In genomic region chr4:38949416-38950051, GRCh38 we compare ENCODE assay signal across 8 cellular contexts.
DNase-seq lines count a peak whose midpoint lies in the region; ATAC-seq and TF ChIP-seq lines count a peak whose summit lies in the region.

No MANE protein-coding gene starts in this region.

- H3K4me1 ChIP-seq in osteoblast (ENCODE audit: insufficient read depth, low read length): peaks cover 28% of the 10 kb centered on the region
- peaks cover 0 to 11% (median 3%) of the 10 kb centered on the region in 4 donors for H3K4me1 ChIP-seq in upper lobe of left lung

- no peak for ATAC-seq in GM21447 (IDR thresholded peaks at IDR 0.05; ENCODE audit: unreplicated experiment)
- ATAC-seq in upper lobe of left lung (ENCODE audit: low FRiP score in 2 of 2): no peak

- no peak overlapping the region for H3K4me3 ChIP-seq in osteoblast (ENCODE audit: insufficient read depth, low read length)
- no peak overlapping the region for H3K4me3 ChIP-seq in upper lobe of left lung

- H2AFZ ChIP-seq in osteoblast (ENCODE audit: low read length): no peak overlapping the region

- H3K27ac ChIP-seq in osteoblast (ENCODE audit: low read depth, low read length): peak overlapping the region; percentile 37
- H3K27ac ChIP-seq in upper lobe of left lung: no peak overlapping the region

- TF ChIP-seq CTCF in GM20000 (IDR thresholded peaks at IDR 0.05; ENCODE audit: extremely low read depth, missing control alignments) (no peak), osteoblast (IDR thresholded peaks at IDR 0.05; ENCODE audit: extremely low read depth, low read depth, low read length) (no peak), upper lobe of left lung (IDR thresholded peaks at IDR 0.05) (no peak)

- no peaks in the 10 kb centered on the region for H4K20me1 ChIP-seq in osteoblast (ENCODE audit: insufficient read depth, low read length)

- TF ChIP-seq POLR2A in upper lobe of left lung (IDR thresholded peaks at IDR 0.05): no peak

- 36 to 37% methylated on average over 5 of the region's 5 CpGs for WGBS in upper lobe of left lung, 2 donors

- H3K9me3 ChIP-seq in osteoblast (ENCODE audit: low read depth, low read length) (no peaks in the 10 kb centered on the region), upper lobe of left lung (no peaks in the 10 kb centered on the region)

- no peaks in the 10 kb centered on the region for H3K27me3 ChIP-seq in osteoblast (ENCODE audit: insufficient read depth, low read length)
- H3K27me3 ChIP-seq in upper lobe of left lung: no peaks in the 10 kb centered on the region

- H3K79me2 ChIP-seq in osteoblast (ENCODE audit: insufficient read depth, low read length): no peaks in the 10 kb centered on the region

- peak overlapping the region; percentile 19 for H3K4me2 ChIP-seq in osteoblast (ENCODE audit: insufficient read depth, low read length)

- DNase-seq in GM20000 (ENCODE audit: low spot score) (peak; percentile 8), T follicular helper cell (ENCODE audit: low read depth) (peak; percentile 56), cerebellar cortex (ENCODE audit: low spot score) (peak; percentile 84), osteoblast (ENCODE audit: insufficient read length, low spot score, missing footprints) (no peak), NCI-H1105 treated with DMSO at 0.1 percent for 48 hours (lab: John Stamatoyannopoulos, UW) (no peak), upper lobe of left lung (no peak), AG20443 (ENCODE audit: low spot score) (no peak)

- H3K36me3 ChIP-seq in osteoblast (ENCODE audit: insufficient read depth, low read length): peaks cover 11% of the 10 kb centered on the region
- peaks cover 0 to 10% (median 8%) of the 10 kb centered on the region in 4 donors for H3K36me3 ChIP-seq in upper lobe of left lung

- no peak for TF ChIP-seq EP300 in upper lobe of left lung (IDR thresholded peaks at IDR 0.05)

Comparison
In these comparisons a context has a peak if more than half of its experiments do, and no peak if none do; other contexts are left out.
1. DNase-seq: peak in GM20000 (single experiment), T follicular helper cell (single experiment) and cerebellar cortex (single experiment); none in osteoblast (single experiment), NCI-H1105 treated with DMSO at 0.1 percent for 48 hours (single experiment), upper lobe of left lung (0 of 2) and AG20443 (single experiment).